In genomic region chr16:4455081-4455480, GRCh38 we compare ENCODE assay signal across 23 cellular contexts. TPM values are rescaled to one million over a fixed set of nuclear protein-coding genes. Genes with fewer than 3 reads are reported as not detected.
A peak's percentile ranks its signal among the peaks of the same experiment; 100 is the strongest.
DNase-seq lines count a peak whose midpoint lies in the region; ATAC-seq, FAIRE-seq and TF ChIP-seq lines count a peak whose summit lies in the region.
"Had no signal": no experiment of that assay in that cellular context is flagged by ENCODE, and none has a peak within 500 bp of the region (broad histone marks: within the 10 kb centered on the region; RNA-seq: fewer than 3 reads in every experiment).

No MANE protein-coding gene starts in this region.

- no peak for TF ChIP-seq EP300 in H1 (IDR thresholded peaks at IDR 0.05; ENCODE audit: borderline replicate concordance in 1 of 2, low read depth in 2 of 2, low read length in 2 of 2)

- no peak for TF ChIP-seq CTCF in RWPE1 (conservative IDR thresholded peaks at IDR 0.05; ENCODE audit: low read depth)
- no peak for TF ChIP-seq CTCF in H1 (IDR thresholded peaks at IDR 0.05; ENCODE audit: control extremely low read depth in 1 of 3, insufficient read depth in 1 of 3, low read depth in 1 of 3, low read length in 3 of 3)
- TF ChIP-seq CTCF in dorsolateral prefrontal cortex (IDR thresholded peaks at IDR 0.05 in 54 of 56, conservative IDR thresholded peaks at IDR 0.05 in 2 of 56; ENCODE audit: low read depth in 1 of 56, partially characterized antibody in 56 of 56): no peak

- no peak overlapping the region for H2BK15ac ChIP-seq in H1 (ENCODE audit: low read length)

- FAIRE-seq in H1 (lab: Jason Lieb, UNC): no peak
- FAIRE-seq: GM12891, GM19239, HTR-8/SVneo had no signal

- peaks cover 96% of the 10 kb centered on the region for H3K36me3 Mint-ChIP-seq in activated T-cell treated with anti-CD3 and anti-CD28 coated beads, Interleukin-2, amount 50 U/mL, for 24 hours (ENCODE audit: low read depth)
- H3K36me3 Mint-ChIP-seq in stimulated activated effector memory CD8-positive, alpha-beta T cell treated with anti-CD3 and anti-CD28 coated beads, Interleukin-12 subunit alpha, Interleukin-12 subunit beta, amount 100 ng/mL, for 72 hours: peaks cover 99% of the 10 kb centered on the region

- no peaks in the 10 kb centered on the region for H3K79me2 ChIP-seq in H1 (ENCODE audit: control insufficient read depth in 1 of 2, insufficient read depth in 2 of 2, low read length in 2 of 2)

- no peak overlapping the region for H2AK5ac ChIP-seq in H1 (ENCODE audit: low read depth, low read length)

- H2BK20ac ChIP-seq in H1 (ENCODE audit: low read length): no peak overlapping the region

- no peak overlapping the region for H3K4me3 Mint-ChIP-seq in activated T-cell treated with anti-CD3 and anti-CD28 coated beads, Interleukin-2, amount 50 U/mL, for 24 hours
- H3K4me3 Mint-ChIP-seq in stimulated activated effector memory CD8-positive, alpha-beta T cell treated with anti-CD3 and anti-CD28 coated beads, Interleukin-12 subunit alpha, Interleukin-12 subunit beta, amount 100 ng/mL, for 72 hours: no peak overlapping the region
- H3K4me3 Mint-ChIP-seq: CD4-positive, CD25-positive, alpha-beta regulatory T cell; HFFc6; IgD-negative memory B cell had no signal

- peaks cover 6 to 13% of the 10 kb centered on the region in 2 experiments for H4K20me1 ChIP-seq in H1 (replicated peaks in 1 of 2; ENCODE audit: control insufficient read depth in 1 of 2, insufficient read depth in 2 of 2, low read length in 2 of 2)

- TF ChIP-seq RAD21 in H1 (IDR thresholded peaks at IDR 0.05 in 1 of 2, conservative IDR thresholded peaks at IDR 0.05 in 1 of 2; ENCODE audit: low read depth in 2 of 2, low read length in 2 of 2): no peak

- H3K27me3 ChIP-seq in H1 (replicated peaks in 1 of 4; ENCODE audit: control insufficient read depth in 3 of 4, extremely low read depth in 1 of 4, insufficient read depth in 3 of 4, low read length in 3 of 4) (no peaks in the 10 kb centered on the region), dorsolateral prefrontal cortex (no peaks in the 10 kb centered on the region)
- H3K27me3 ChIP-seq: BE2C had no signal

- H3K27ac ChIP-seq in RWPE1: peak overlapping the region; percentile 31; the same call in 1 of the 2 replicates
- H3K27ac ChIP-seq in H1 (ENCODE audit: low read depth, low read length): no peak overlapping the region
- no peak overlapping the region for H3K27ac ChIP-seq in dorsolateral prefrontal cortex

- H3K9me3 ChIP-seq in H1 (ENCODE audit: insufficient read depth in 2 of 2, low read depth in 1 of 2, low read length in 1 of 2): no peaks in the 10 kb centered on the region
- H3K9me3 ChIP-seq: BE2C had no signal

- CTCF ChIA-PET in RWPE1 (lab: Yijun Ruan, JAX) (no interaction called here), H1 (lab: Charles Lee; ENCODE audit: partially characterized antibody) (interaction anchor here (0.6 kb wide), 1 partner anchor 325 kb away, joined by 3 read pairs; no protein-coding TSS in a partner anchor)

- no peak overlapping the region; the same call in 1 of the 2 replicates for H2BK5ac ChIP-seq in H1 (ENCODE audit: low read depth, low read length)

- no peak overlapping the region for H3K4ac ChIP-seq in H1 (replicated peaks; ENCODE audit: insufficient read length, low read depth, low read length)

- H3K27ac Mint-ChIP-seq in activated T-cell treated with anti-CD3 and anti-CD28 coated beads, Interleukin-2, amount 50 U/mL, for 24 hours: peak overlapping the region; percentile 55
- H3K27ac Mint-ChIP-seq in stimulated activated effector memory CD8-positive, alpha-beta T cell treated with anti-CD3 and anti-CD28 coated beads, Interleukin-12 subunit alpha, Interleukin-12 subunit beta, amount 100 ng/mL, for 72 hours: peak overlapping the region; percentile 72
- H3K27ac Mint-ChIP-seq: HFFc6 had no signal

- no peak for DNase-seq in activated T-cell treated with anti-CD3 and anti-CD28 coated beads, Interleukin-2, amount 50 U/mL, for 24 hours
- DNase-seq in activated T-cell treated with anti-CD3 and anti-CD28 coated beads, Interleukin-2, amount 50 U/mL, for 48 hours: no peak
- no peak for DNase-seq in RWPE1 (ENCODE audit: low spot score)
- DNase-seq in H1 (ENCODE audit: low read depth in 1 of 2, low spot score in 2 of 2): no peak
- no peak for DNase-seq in stimulated activated effector memory CD8-positive, alpha-beta T cell treated with anti-CD3 and anti-CD28 coated beads, Interleukin-12 subunit alpha, Interleukin-12 subunit beta, amount 100 ng/mL, for 72 hours (ENCODE audit: low spot score in 2 of 2)
- no peak for DNase-seq in dorsolateral prefrontal cortex
- no peak for DNase-seq in Ammon's horn (ENCODE audit: low spot score)
- DNase-seq: 8988T; BE2C; C1 segment of cervical spinal cord; CD4-positive, CD25-positive, alpha-beta regulatory T cell; CD8-positive, alpha-beta memory T cell; COR-L47; DMS 273 treated with DMSO at 0.1 percent for 48 hours; DMS53; EL; HCEC 1CT; HFFc6 had no signal

- no peak overlapping the region for H3K14ac ChIP-seq in H1 (ENCODE audit: insufficient read length)

- H3K23ac ChIP-seq in H1 (ENCODE audit: insufficient read length): no peak overlapping the region

- H3K4me2 ChIP-seq in H1 (ENCODE audit: insufficient read depth in 1 of 2, low read depth in 2 of 2, low read length in 2 of 2): no peak overlapping the region

- no peak overlapping the region for H4K91ac ChIP-seq in H1 (replicated peaks; ENCODE audit: insufficient read length, low read length)

- POLR2A ChIA-PET in RWPE1 (lab: Yijun Ruan, JAX; ENCODE audit: low non-redundant PET) (no interaction called here), H1 (lab: Charles Lee; ENCODE audit: partially characterized antibody) (interaction anchor here (0.7 to 21.6 kb wide), 7 partner anchors 6 to 54 kb away, joined by 3 to 257 read pairs (median 5); partner anchors contain the start of genes HMOX2 and NMRAL1)

- H3K79me1 ChIP-seq in H1 (ENCODE audit: low read depth, low read length): no peaks in the 10 kb centered on the region; the same call in 1 of the 2 replicates

- H3K27me3 Mint-ChIP-seq in activated T-cell treated with anti-CD3 and anti-CD28 coated beads, Interleukin-2, amount 50 U/mL, for 24 hours: no peaks in the 10 kb centered on the region
- H3K27me3 Mint-ChIP-seq: CD4-positive, CD25-positive, alpha-beta regulatory T cell; CD8-positive, alpha-beta memory T cell; IgD-negative memory B cell had no signal

- no peak overlapping the region for H3K4me3 ChIP-seq in H1 (ENCODE audit: extremely low read depth in 1 of 4, insufficient read depth in 2 of 4, low read depth in 3 of 4, low read length in 4 of 4)
- no peak overlapping the region for H3K4me3 ChIP-seq in dorsolateral prefrontal cortex

- H3K9me3 Mint-ChIP-seq in activated T-cell treated with anti-CD3 and anti-CD28 coated beads, Interleukin-2, amount 50 U/mL, for 24 hours: no peaks in the 10 kb centered on the region
- no peaks in the 10 kb centered on the region for H3K9me3 Mint-ChIP-seq in stimulated activated effector memory CD8-positive, alpha-beta T cell treated with anti-CD3 and anti-CD28 coated beads, Interleukin-12 subunit alpha, Interleukin-12 subunit beta, amount 100 ng/mL, for 72 hours
- H3K9me3 Mint-ChIP-seq: CD4-positive, CD25-positive, alpha-beta regulatory T cell; CD8-positive, alpha-beta memory T cell; HFFc6; IgD-negative memory B cell had no signal

- H3K4me1 Mint-ChIP-seq in activated T-cell treated with anti-CD3 and anti-CD28 coated beads, Interleukin-2, amount 50 U/mL, for 24 hours (ENCODE audit: low read depth): peaks cover 10% of the 10 kb centered on the region
- peaks cover 13% of the 10 kb centered on the region for H3K4me1 Mint-ChIP-seq in stimulated activated effector memory CD8-positive, alpha-beta T cell treated with anti-CD3 and anti-CD28 coated beads, Interleukin-12 subunit alpha, Interleukin-12 subunit beta, amount 100 ng/mL, for 72 hours

- H4K8ac ChIP-seq in H1 (ENCODE audit: extremely low read depth, insufficient read depth, low read length): no peak overlapping the region

- peaks cover 6 to 50% (median 22%) of the 10 kb centered on the region in 4 experiments; a peak in 7 of 8 replicates for H3K36me3 ChIP-seq in H1 (ENCODE audit: control insufficient read depth in 2 of 4, insufficient read depth in 4 of 4, low read length in 3 of 4)

- H3K23me2 ChIP-seq in H1 (ENCODE audit: low read depth, low read length): no peaks in the 10 kb centered on the region

- no peak for ATAC-seq in stimulated activated effector memory CD8-positive, alpha-beta T cell treated with anti-CD3 and anti-CD28 coated beads, Interleukin-12 subunit alpha, Interleukin-12 subunit beta, amount 100 ng/mL, for 72 hours
- no peak for ATAC-seq in HG03354 (IDR thresholded peaks at IDR 0.05; ENCODE audit: poor library complexity, severe bottlenecking, unreplicated experiment)

- no peak overlapping the region for H2BK12ac ChIP-seq in H1 (ENCODE audit: low read depth, low read length)

- H4K5ac ChIP-seq in H1 (ENCODE audit: insufficient read length, low read depth, low read length): no peak overlapping the region

- intact Hi-C loops in dorsolateral prefrontal cortex (cut with DNase I): no loop called here

- no peak overlapping the region for H2BK120ac ChIP-seq in H1 (replicated peaks; ENCODE audit: low read depth, low read length)

- 86% methylated on average over 11 of the region's 14 CpGs; no CpG with 5 or more reads in 1 of the 2 experiments for WGBS in H1 (ENCODE audit: extremely low coverage in 1 of 2, insufficient coverage in 1 of 2, insufficient read length in 1 of 2, insufficient replicate concordance in 2 of 2, low coverage in 1 of 2, low lambda C conversion rate in 2 of 2, missing lambda C conversion rate in 1 of 2), 2 experiments

- H3K56ac ChIP-seq in H1 (replicated peaks; ENCODE audit: insufficient read length, low read depth, low read length): no peak overlapping the region

- no peak overlapping the region for H2AFZ ChIP-seq in H1 (ENCODE audit: low read length)

- 0 out of 3 replicates have a peak, but pooled peaks of 1 of the 2 experiments have one; percentile 17 for TF ChIP-seq POLR2A in H1 (IDR thresholded peaks at IDR 0.05; ENCODE audit: control extremely low read depth in 1 of 2, low read depth in 2 of 2, low read length in 2 of 2)

- H3K4me1 ChIP-seq in H1 (replicated peaks in 1 of 4; ENCODE audit: control insufficient read depth in 3 of 4, insufficient read depth in 4 of 4, low read length in 3 of 4): no peaks in the 10 kb centered on the region
- H3K4me1 ChIP-seq: BE2C had no signal

- H3K18ac ChIP-seq in H1 (ENCODE audit: extremely low read depth, low read length): no peak overlapping the region

- H3K9ac ChIP-seq in H1 (replicated peaks in 1 of 4; ENCODE audit: extremely low read depth in 1 of 4, low read depth in 3 of 4, low read length in 3 of 4): no peak overlapping the region

RNA-seq across cellular contexts. Expression of gene NMRAL1, which starts 19.3 kb away (rescaled TPM):
- total RNA-seq in H1 (2021; fragmentation: NEBNext Ultra II Directional; extraction: Animal tissue kit (Norgen Biotek cat#: 25700)): 66.8 and 72.5 TPM in 2 replicates
- polyA plus RNA-seq in H1 (2011; rRNA removed): 143 and 196 TPM in 2 replicates
- polyA plus RNA-seq in H1 (2011; cell fraction: cytosol; rRNA removed): 148 TPM
- 106 TPM for polyA plus RNA-seq in H1 (2011; cell fraction: nucleus; rRNA removed)
- polyA plus RNA-seq in H1 (2012, experiment 1 of 2): 63.8 to 98.0 TPM (median 91.2 TPM) in 4 replicates
- 136 TPM for polyA plus RNA-seq in H1 (2012, experiment 2 of 2)
- 60.8 TPM for polyA plus RNA-seq in H1 (2013, experiment 1 of 2)
- polyA plus RNA-seq in H1 (2013, experiment 2 of 2): 64.5 TPM
- 72.7 and 89.1 TPM in 2 replicates for polyA minus RNA-seq in H1 (2011; rRNA and poly(A)+ RNA removed)
- polyA minus RNA-seq in H1 (2011; cell fraction: cytosol; rRNA and poly(A)+ RNA removed): 55.3 TPM
- polyA minus RNA-seq in H1 (2011; cell fraction: nucleus; rRNA and poly(A)+ RNA removed): 63.2 TPM
- 10 to 100 TPM; 28.4 to 78.4 (median 55.8) TPM for total RNA-seq in dorsolateral prefrontal cortex

RNA-seq across cellular contexts. Expression of gene HMOX2, which starts 21.1 kb away (rescaled TPM):
- 45.6 and 48.4 TPM in 2 replicates for total RNA-seq in H1 (2021; fragmentation: NEBNext Ultra II Directional; extraction: Animal tissue kit (Norgen Biotek cat#: 25700))
- 33.7 and 36.5 TPM in 2 replicates for polyA plus RNA-seq in H1 (2011; rRNA removed)
- polyA plus RNA-seq in H1 (2011; cell fraction: cytosol; rRNA removed): 43.5 TPM
- polyA plus RNA-seq in H1 (2011; cell fraction: nucleus; rRNA removed): 39.8 TPM
- polyA plus RNA-seq in H1 (2012, experiment 1 of 2): 43.6 to 48.5 TPM (median 44.9 TPM) in 4 replicates
- 35.4 TPM for polyA plus RNA-seq in H1 (2012, experiment 2 of 2)
- 31.2 TPM for polyA plus RNA-seq in H1 (2013, experiment 1 of 2)
- polyA plus RNA-seq in H1 (2013, experiment 2 of 2): 28.8 TPM
- polyA minus RNA-seq in H1 (2011; rRNA and poly(A)+ RNA removed): 33.6 and 42.8 TPM in 2 replicates
- polyA minus RNA-seq in H1 (2011; cell fraction: cytosol; rRNA and poly(A)+ RNA removed): 16.3 TPM
- polyA minus RNA-seq in H1 (2011; cell fraction: nucleus; rRNA and poly(A)+ RNA removed): 17.1 TPM
- 100 to 1,000 TPM in 32 of 120 experiments, 10 to 100 TPM in 88; 41.9 to 120 (median 90.5) TPM for total RNA-seq in dorsolateral prefrontal cortex

RNA-seq across cellular contexts. Expression of gene DNAJA3, which starts 29.4 kb away (rescaled TPM):
- 58.0 and 59.1 TPM in 2 replicates for total RNA-seq in H1 (2021; fragmentation: NEBNext Ultra II Directional; extraction: Animal tissue kit (Norgen Biotek cat#: 25700))
- polyA plus RNA-seq in H1 (2011; rRNA removed): 37.3 and 50.5 TPM in 2 replicates
- 61.8 TPM for polyA plus RNA-seq in H1 (2011; cell fraction: cytosol; rRNA removed)
- 77.6 TPM for polyA plus RNA-seq in H1 (2011; cell fraction: nucleus; rRNA removed)
- 45.8 to 52.6 TPM (median 51.0 TPM) in 4 replicates for polyA plus RNA-seq in H1 (2012, experiment 1 of 2)
- 44.6 TPM for polyA plus RNA-seq in H1 (2012, experiment 2 of 2)
- 54.7 TPM for polyA plus RNA-seq in H1 (2013, experiment 1 of 2)
- polyA plus RNA-seq in H1 (2013, experiment 2 of 2): 50.1 TPM
- polyA minus RNA-seq in H1 (2011; rRNA and poly(A)+ RNA removed): 27.9 and 41.1 TPM in 2 replicates
- polyA minus RNA-seq in H1 (2011; cell fraction: cytosol; rRNA and poly(A)+ RNA removed): 23.5 TPM
- 39.4 TPM for polyA minus RNA-seq in H1 (2011; cell fraction: nucleus; rRNA and poly(A)+ RNA removed)
- 10 to 100 TPM; 38.3 to 66.6 (median 53.2) TPM for total RNA-seq in dorsolateral prefrontal cortex

RNA-seq across cellular contexts. Expression of gene CORO7, which starts 38.7 kb away (rescaled TPM):
- total RNA-seq in H1 (2021; fragmentation: NEBNext Ultra II Directional; extraction: Animal tissue kit (Norgen Biotek cat#: 25700)): 25.8 and 29.8 TPM in 2 replicates
- 25.2 and 45.7 TPM in 2 replicates for polyA plus RNA-seq in H1 (2011; rRNA removed)
- 17.6 TPM for polyA plus RNA-seq in H1 (2011; cell fraction: cytosol; rRNA removed)
- 150 TPM for polyA plus RNA-seq in H1 (2011; cell fraction: nucleus; rRNA removed)
- 11.3 to 25.2 TPM (median 22.8 TPM) in 4 replicates for polyA plus RNA-seq in H1 (2012, experiment 1 of 2)
- polyA plus RNA-seq in H1 (2012, experiment 2 of 2): 17.0 TPM
- 17.4 TPM for polyA plus RNA-seq in H1 (2013, experiment 1 of 2)
- 20.0 TPM for polyA plus RNA-seq in H1 (2013, experiment 2 of 2)
- 11.4 and 17.1 TPM in 2 replicates for polyA minus RNA-seq in H1 (2011; rRNA and poly(A)+ RNA removed)
- 25.4 TPM for polyA minus RNA-seq in H1 (2011; cell fraction: cytosol; rRNA and poly(A)+ RNA removed)
- 43.3 TPM for polyA minus RNA-seq in H1 (2011; cell fraction: nucleus; rRNA and poly(A)+ RNA removed)
- total RNA-seq in dorsolateral prefrontal cortex: 100 to 1,000 TPM in 1 of 120 experiments, 10 to 100 TPM in 119; 38.4 to 111 (median 63.7) TPM
